Comparison of ENCODE assay signal across 25 cellular contexts in genomic region chr18:77405096-77405495, GRCh38.
"Had no signal": no experiment of that assay in that cellular context is flagged by ENCODE, and none has a peak within 500 bp of the region (broad histone marks: within the 10 kb centered on the region; RNA-seq: fewer than 3 reads in every experiment).

No MANE protein-coding gene starts in this region.

- H3K4me1 ChIP-seq: left lung, lower lobe of right lung, neural progenitor cell, right atrium auricular region, right lobe of liver, tibial nerve, uterus had no signal

- H3K9ac ChIP-seq: neural progenitor cell had no signal

- H3K27ac ChIP-seq: left lung, lower lobe of right lung, neural progenitor cell, neutrophil, ovary, right atrium auricular region, right lobe of liver, tibial nerve, uterus had no signal

- H3K36me3 ChIP-seq: left lung, lower lobe of right lung, neural progenitor cell, neutrophil, ovary, right atrium auricular region, right lobe of liver, tibial nerve, uterus had no signal

- H3K4me2 ChIP-seq: neural progenitor cell, smooth muscle cell had no signal

- H3K9me3 ChIP-seq: left lung, lower lobe of right lung, neutrophil, ovary, right atrium auricular region, right lobe of liver, tibial nerve, uterus had no signal

- H2AFZ ChIP-seq: neural progenitor cell had no signal

- H3K27me3 ChIP-seq: left lung, neural progenitor cell, neutrophil, ovary, right atrium auricular region, right lobe of liver, tibial nerve, uterus had no signal

- DNase-seq: hippocampal formation; immature natural killer cell; kidney; left cardiac atrium; left lung; lower lobe of right lung; mammary epithelial cell; mesenchymal stem cell; naive thymus-derived CD8-positive, alpha-beta T cell; ovary; right lobe of liver; stimulated activated CD4-positive, alpha-beta T cell treated with anti-CD3 and anti-CD28 coated beads, Interleukin-1b, Interleukin-23, amount 100 ng/mL, for 48 hours; stimulated activated CD4-positive, alpha-beta T cell treated with anti-CD3 and anti-CD28 coated beads, Interleukin-2, amount 100 ng/mL, for 48 hours; stimulated activated CD4-positive, alpha-beta T cell treated with anti-CD3 and anti-CD28 coated beads, Interleukin-4, amount 100 ng/mL, for 4 hours; stimulated activated CD8-positive, alpha-beta memory T cell treated with anti-CD3 and anti-CD28 coated beads, Interleukin-4, amount 100 ng/mL, for 48 hours; stimulated activated naive CD4-positive, alpha-beta T cell treated with Interleukin-2 at 50 U/mL for 16 hours; stimulated activated naive CD8-positive, alpha-beta T cell treated with anti-CD3 and anti-CD28 coated beads, Interleukin-15, amount 100 ng/mL, for 72 hours; substantia nigra; uterus had no signal

- FAIRE-seq: islet of Langerhans, kidney had no signal

- H3K4me3 ChIP-seq: left lung, lower lobe of right lung, neural progenitor cell, ovary, right atrium auricular region, right lobe of liver, smooth muscle cell, tibial nerve, uterus had no signal
